22 cellular contexts compared by ENCODE assay signal in genomic region chr19:15438577-15438976, GRCh38. TPM values are rescaled to one million over a fixed set of nuclear protein-coding genes. Genes with fewer than 3 reads are reported as not detected.
"Had no signal": no experiment of that assay in that cellular context is flagged by ENCODE, and none has a peak within 500 bp of the region (broad histone marks: within the 10 kb centered on the region; RNA-seq: fewer than 3 reads in every experiment).

No MANE protein-coding gene starts in this region.

- H3K4me3 ChIP-seq: Peyer's patch, SJCRH30 had no signal

- H3K9ac ChIP-seq: SK-N-SH had no signal

- H3K27ac ChIP-seq: Peyer's patch, RWPE1, SJCRH30 had no signal

- ATAC-seq: activated CD8-positive, alpha-beta memory T cell treated with anti-CD3 and anti-CD28 coated beads, Interleukin-2, amount 10 ng/mL, durations not matched to agents 7 days and 5 days had no signal

- DNase-seq: activated B cell treated with CpG ODN at 0.5 μM for 24 hours; activated CD4-positive, alpha-beta T cell treated with anti-CD3 and anti-CD28 coated beads for 1 hour; activated CD4-positive, alpha-beta T cell treated with anti-CD3 and anti-CD28 coated beads, Interleukin-2, amount 10 ng/mL, durations not matched to agents 24 days and 14 days; activated CD4-positive, alpha-beta T cell treated with anti-CD3 and anti-CD28 coated beads, Interleukin-2, amount 50 U/mL, for 48 hours; activated CD8-positive, alpha-beta memory T cell treated with anti-CD3 and anti-CD28 coated beads, Interleukin-2, amount 10 ng/mL, durations not matched to agents 7 days and 5 days; activated effector memory CD4-positive, alpha-beta T cell treated with Interleukin-2 at 50 U/mL for 16 hours; activated naive CD4-positive, alpha-beta T cell; activated T-cell treated with anti-CD3 and anti-CD28 coated beads, Interleukin-2, amount 50 U/mL, for 24 hours; amniotic stem cell; Karpas-422; NCI-H146; NCI-H187 treated with DMSO at 0.1 percent for 48 hours; NCI-H2081 treated with DMSO at 0.1 percent for 48 hours; NCI-H524; Peyer's patch; Right ventricle myocardium superior; SJCRH30; SK-N-SH; SW 1271 had no signal

- H3K9me3 ChIP-seq: Peyer's patch, SJCRH30, SK-N-SH had no signal

- H3K27me3 ChIP-seq: Peyer's patch had no signal

- H3K36me3 ChIP-seq: Peyer's patch, SJCRH30 had no signal

RNA-seq across cellular contexts. Expression of gene PGLYRP2, which starts 40.7 kb away (rescaled TPM):
- total RNA-seq: activated B cell treated with CpG ODN at 0.5 μM for 24 hours; activated CD4-positive, alpha-beta T cell treated with anti-CD3 and anti-CD28 coated beads, Interleukin-2, amount 10 ng/mL, durations not matched to agents 24 days and 14 days; activated T-helper 1 cell treated with anti-CD3 and anti-CD28 coated beads, Interleukin-12 subunit alpha, Interleukin-12 subunit beta, Interleukin-2, Interleukin-4 antibody, amounts not matched to agents 30 ng/mL and 10 ng/mL and 1 ng/mL, durations not matched to agents 14 hours and 24 hours and 36 hours; astrocyte; Peyer's patch; Right ventricle myocardium superior; SJCRH30 had no signal
